Comparison of ENCODE assay signal across 17 cellular contexts in genomic region chr6:127937102-127937501, GRCh38. TPM values are rescaled to one million over a fixed set of nuclear protein-coding genes. Genes with fewer than 3 reads are reported as not detected.
"Had no signal": no experiment of that assay in that cellular context is flagged by ENCODE, and none has a peak within 500 bp of the region (broad histone marks: within the 10 kb centered on the region; RNA-seq: fewer than 3 reads in every experiment).

No MANE protein-coding gene starts in this region.

- H3K36me3 Mint-ChIP-seq: natural killer cell had no signal

- H3K36me3 ChIP-seq: sigmoid colon had no signal

- H3K27me3 ChIP-seq: sigmoid colon, testis had no signal

- H3K27ac ChIP-seq: epithelial cell of prostate, psoas muscle, sigmoid colon, testis had no signal

- ATAC-seq: activated CD4-positive, CD25-positive, alpha-beta regulatory T cell treated with anti-CD3 and anti-CD28 coated beads, Interleukin-2, amount 50 U/mL, for 24 hours; activated CD8-positive, alpha-beta memory T cell treated with anti-CD3 and anti-CD28 coated beads, Interleukin-2, amount 10 ng/mL, durations not matched to agents 7 days and 5 days; activated T-cell treated with anti-CD3 and anti-CD28 coated beads, Interleukin-2, amount 50 U/mL, for 4 hours; effector memory CD8-positive, alpha-beta T cell; left colon; natural killer cell; psoas muscle had no signal

- H3K4me3 Mint-ChIP-seq: activated CD8-positive, alpha-beta memory T cell treated with anti-CD3 and anti-CD28 coated beads, Interleukin-2, amount 10 ng/mL, durations not matched to agents 7 days and 5 days; activated T-cell treated with anti-CD3 and anti-CD28 coated beads, Interleukin-2, amount 50 U/mL, for 4 hours; dendritic cell treated with granulocyte-macrophage colony-stimulating factor and Interleukin-4, amounts not matched to agents 40 ng/mL and 50 ng/mL, for 4 days; natural killer cell had no signal

- H3K27me3 Mint-ChIP-seq: activated CD8-positive, alpha-beta memory T cell treated with anti-CD3 and anti-CD28 coated beads, Interleukin-2, amount 10 ng/mL, durations not matched to agents 7 days and 5 days; dendritic cell treated with granulocyte-macrophage colony-stimulating factor and Interleukin-4, amounts not matched to agents 40 ng/mL and 50 ng/mL, for 4 days; effector memory CD8-positive, alpha-beta T cell had no signal

- H3K4me1 ChIP-seq: psoas muscle, testis had no signal

- H3K27ac Mint-ChIP-seq: activated CD8-positive, alpha-beta memory T cell treated with anti-CD3 and anti-CD28 coated beads, Interleukin-2, amount 10 ng/mL, durations not matched to agents 7 days and 5 days; dendritic cell treated with granulocyte-macrophage colony-stimulating factor and Interleukin-4, amounts not matched to agents 40 ng/mL and 50 ng/mL, for 4 days had no signal

- H3K4me3 ChIP-seq: psoas muscle, sigmoid colon, testis had no signal

- DNase-seq: activated CD8-positive, alpha-beta memory T cell treated with anti-CD3 and anti-CD28 coated beads, Interleukin-2, amount 10 ng/mL, durations not matched to agents 7 days and 5 days; activated T-cell treated with anti-CD3 and anti-CD28 coated beads, Interleukin-2, amount 50 U/mL, for 4 hours; caudate nucleus; effector memory CD8-positive, alpha-beta T cell; glutamatergic neuron; left colon; natural killer cell; nucleus accumbens; psoas muscle; sigmoid colon; stimulated activated CD4-positive, alpha-beta T cell treated with anti-CD3 and anti-CD28 coated beads, Interleukin-12 subunit alpha, Interleukin-12 subunit beta, amount 100 ng/mL, for 4 hours; stimulated activated naive CD4-positive, alpha-beta T cell; testis had no signal

- H3K9me3 ChIP-seq: testis had no signal

RNA-seq across cellular contexts. Expression of gene THEMIS, which starts 36.2 kb away (rescaled TPM):
- total RNA-seq: lung microvascular endothelial cell had no signal
